Comparison of ENCODE assay signal across 13 cellular contexts in the genomic region with DNA sequence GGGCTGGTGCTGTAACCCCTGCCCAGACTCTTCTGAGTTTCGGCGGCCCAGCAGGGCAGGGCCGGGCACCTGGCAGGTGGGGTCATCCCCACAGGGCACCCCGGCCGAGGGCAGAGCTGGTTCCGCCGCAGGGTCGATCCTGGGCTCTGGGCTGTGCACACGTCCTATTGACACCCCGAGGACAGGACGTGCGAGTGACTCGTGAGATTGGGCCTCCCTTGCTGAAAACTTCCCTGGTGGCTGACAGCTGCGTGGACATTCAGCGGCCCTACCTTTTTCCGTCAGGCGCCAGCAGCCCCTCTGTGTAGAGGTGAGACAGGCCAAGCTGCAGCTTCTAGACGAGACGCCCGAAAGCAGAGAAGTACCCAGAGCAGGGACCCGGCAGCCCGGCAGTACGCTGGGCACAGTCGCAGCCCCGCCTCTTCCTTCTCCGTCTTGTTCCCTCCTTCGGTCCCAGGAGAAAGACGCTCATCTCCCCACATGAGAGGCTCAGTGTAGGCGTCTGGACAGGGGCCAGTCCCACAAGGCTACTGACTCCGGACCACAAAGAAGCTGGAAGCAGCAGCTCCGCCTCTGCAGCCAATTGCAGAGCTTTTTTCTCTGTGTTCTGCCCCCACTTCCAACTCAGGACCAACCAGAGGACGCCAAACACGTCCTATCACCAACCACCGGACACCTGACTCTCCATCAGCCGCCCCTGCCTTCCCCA. TPM values are rescaled to one million over a fixed set of nuclear protein-coding genes. Genes with fewer than 3 reads are reported as not detected.
DNase-seq lines count a peak whose midpoint lies in the region; ATAC-seq lines count a peak whose summit lies in the region.
"Had no signal": no experiment of that assay in that cellular context is flagged by ENCODE, and none has a peak within 500 bp of the region (broad histone marks: within the 10 kb centered on the region; RNA-seq: fewer than 3 reads in every experiment).

A gene (minus strand): TSS at position 532 of the 709 bp plus-strand sequence. CDS start 4,331 bp downstream, outside the sequence.

- peaks cover 5% of the 10 kb centered on the region for H3K4me1 Mint-ChIP-seq in activated T-cell treated with anti-CD3 and anti-CD28 coated beads, Interleukin-2, amount 50 U/mL, for 4 hours (ENCODE audit: low read depth)
- H3K4me1 Mint-ChIP-seq in activated T-helper 17 cell treated with anti-CD3 and anti-CD28 coated beads, Interleukin-2, amount 50 U/mL, for 72 hours, result peaks cover 10% of the 10 kb centered on the region

- no peaks in the 10 kb centered on the region for H3K9me3 Mint-ChIP-seq in activated T-cell treated with anti-CD3 and anti-CD28 coated beads, Interleukin-2, amount 50 U/mL, for 4 hours
- no peaks in the 10 kb centered on the region for H3K9me3 Mint-ChIP-seq in activated T-helper 17 cell treated with anti-CD3 and anti-CD28 coated beads, Interleukin-2, amount 50 U/mL, for 72 hours

- no peak for DNase-seq in activated T-cell treated with anti-CD3 and anti-CD28 coated beads, Interleukin-2, amount 50 U/mL, for 4 hours
- no peak for DNase-seq in activated T-cell treated with anti-CD3 and anti-CD28 coated beads, Interleukin-2, amount 50 U/mL, for 1 hour
- peak; percentile 61 for DNase-seq in islet precursor cell
- peak; percentile 78 for DNase-seq in stromal cell of bone marrow (ENCODE audit: low read depth)
- DNase-seq: CD4-positive, CD25-positive, alpha-beta regulatory T cell had no signal

- ATAC-seq in activated T-cell treated with anti-CD3 and anti-CD28 coated beads, Interleukin-2, amount 50 U/mL, for 4 hours, result peak; percentile 23 to 46
- peak; percentile 13 for ATAC-seq in activated T-helper 17 cell treated with anti-CD3 and anti-CD28 coated beads, Interleukin-2, amount 50 U/mL, for 72 hours (replicated peaks)
- no peak for ATAC-seq in HG03095 (IDR thresholded peaks at IDR 0.05; ENCODE audit: unreplicated experiment)
- no peak for ATAC-seq in GM18868 (IDR thresholded peaks at IDR 0.05; ENCODE audit: unreplicated experiment)
- ATAC-seq in GM18511 (IDR thresholded peaks at IDR 0.05; ENCODE audit: unreplicated experiment), result no peak
- ATAC-seq: K562 had no signal

- peak within 1 kb of the TSS; percentile 37 for H3K4me3 Mint-ChIP-seq in activated T-cell treated with anti-CD3 and anti-CD28 coated beads, Interleukin-2, amount 50 U/mL, for 4 hours
- H3K4me3 Mint-ChIP-seq in activated T-helper 17 cell treated with anti-CD3 and anti-CD28 coated beads, Interleukin-2, amount 50 U/mL, for 72 hours, result peak within 1 kb of the TSS; percentile 42

- H3K27me3 Mint-ChIP-seq in activated T-cell treated with anti-CD3 and anti-CD28 coated beads, Interleukin-2, amount 50 U/mL, for 4 hours (ENCODE audit: low read depth), result peaks cover 48% of the 10 kb centered on the region
- H3K27me3 Mint-ChIP-seq in activated T-helper 17 cell treated with anti-CD3 and anti-CD28 coated beads, Interleukin-2, amount 50 U/mL, for 72 hours, result peaks cover 35% of the 10 kb centered on the region

- no peak within 1 kb of the TSS for H3K27ac Mint-ChIP-seq in activated T-helper 17 cell treated with anti-CD3 and anti-CD28 coated beads, Interleukin-2, amount 50 U/mL, for 72 hours
- H3K27ac Mint-ChIP-seq: progenitor cell of endocrine pancreas had no signal

- no peaks in the 10 kb centered on the region for H3K36me3 Mint-ChIP-seq in activated T-cell treated with anti-CD3 and anti-CD28 coated beads, Interleukin-2, amount 50 U/mL, for 4 hours (ENCODE audit: insufficient read depth)
- no peaks in the 10 kb centered on the region for H3K36me3 Mint-ChIP-seq in activated T-helper 17 cell treated with anti-CD3 and anti-CD28 coated beads, Interleukin-2, amount 50 U/mL, for 72 hours (ENCODE audit: low read depth)
- H3K36me3 Mint-ChIP-seq: CD4-positive, CD25-positive, alpha-beta regulatory T cell had no signal

RNA-seq across cellular contexts. Expression of the gene that starts here (rescaled TPM):
- total RNA-seq in activated T-cell treated with anti-CD3 and anti-CD28 coated beads, Interleukin-2, amount 50 U/mL, for 4 hours, result not detected
- total RNA-seq in activated T-helper 17 cell treated with anti-CD3 and anti-CD28 coated beads, Interleukin-2, amount 50 U/mL, for 72 hours, result not detected
- total RNA-seq: CD4-positive, CD25-positive, alpha-beta regulatory T cell; K562; progenitor cell of endocrine pancreas; T-helper 1 cell treated with Interleukin-12 subunit alpha and Interleukin-12 subunit beta and Interleukin-4 antibody, amounts not matched to agents 30 ng/mL and 1 ng/mL, for 36 hours; ureter had no signal

Comparison
In these comparisons a context has a peak if more than half of its experiments do, and no peak if none do; other contexts are left out.
1. Peak in ATAC-seq in activated T-cell treated with anti-CD3 and anti-CD28 coated beads, Interleukin-2, amount 50 U/mL, for 4 hours; RNA of the gene not detected or under 1 TPM.
2. Peak in ATAC-seq in activated T-helper 17 cell treated with anti-CD3 and anti-CD28 coated beads, Interleukin-2, amount 50 U/mL, for 72 hours; RNA of the gene not detected or under 1 TPM.
3. DNase-seq: peak in islet precursor cell (single experiment) and stromal cell of bone marrow (single experiment); none in activated T-cell treated with anti-CD3 and anti-CD28 coated beads, Interleukin-2, amount 50 U/mL, for 4 hours (single experiment) and activated T-cell treated with anti-CD3 and anti-CD28 coated beads, Interleukin-2, amount 50 U/mL, for 1 hour (single experiment).